ENCODE assay signal across 8 cellular contexts in the genomic region with DNA sequence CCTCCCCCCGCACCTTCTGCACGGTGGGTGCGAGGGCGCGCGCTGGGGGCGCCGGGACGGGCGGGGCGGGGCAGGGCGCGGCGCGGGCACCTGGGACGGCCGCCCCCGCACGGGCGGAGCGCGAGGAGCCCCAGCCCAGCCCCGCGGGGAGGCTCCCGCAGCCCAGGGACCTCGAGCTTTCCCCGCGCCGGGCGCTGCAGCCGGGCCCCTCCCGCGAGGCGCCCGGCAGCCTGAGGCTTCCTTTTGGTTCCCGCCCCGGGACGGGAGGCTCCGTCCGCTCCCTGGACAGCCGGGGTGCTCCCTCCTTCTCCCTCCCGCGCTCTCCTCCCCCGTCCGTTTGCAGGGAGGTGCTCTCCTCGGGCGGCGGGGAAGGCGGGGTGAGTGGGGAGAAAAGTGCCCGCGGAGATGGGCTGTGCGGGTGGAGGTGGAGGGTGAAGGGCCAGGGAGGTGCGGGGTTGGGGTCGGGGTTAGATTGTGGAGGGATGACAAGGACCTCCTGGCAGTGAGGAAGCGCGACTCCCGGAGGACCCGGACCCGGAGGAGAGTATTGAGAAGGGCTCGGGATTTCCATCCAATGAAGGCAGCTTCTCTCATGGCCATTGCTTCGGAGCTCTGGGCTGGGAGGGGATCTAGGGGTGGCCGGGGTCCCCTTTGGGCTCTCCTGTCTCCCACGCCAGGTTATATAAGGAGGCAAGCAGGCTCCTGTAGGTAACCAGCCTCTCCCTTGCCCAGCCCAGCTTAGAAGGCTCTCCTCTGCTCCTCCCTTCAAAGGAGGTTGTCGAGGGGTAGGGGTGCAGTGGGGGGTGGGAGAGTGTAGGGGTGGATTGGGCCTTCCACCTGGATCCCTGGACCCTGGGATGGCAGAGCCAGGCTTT. TPM values are rescaled to one million over a fixed set of nuclear protein-coding genes. Genes with fewer than 3 reads are reported as not detected.
DNase-seq lines count a peak whose midpoint lies in the region; ATAC-seq, FAIRE-seq and TF ChIP-seq lines count a peak whose summit lies in the region.

No MANE protein-coding gene starts in this region.

- H3K4me2 ChIP-seq in HepG2 (ENCODE audit: low read depth, low read length), result peak overlapping the region; percentile 76

- H3K4me1 Mint-ChIP-seq in chondrocyte (ENCODE audit: low read depth), result peaks cover 39% of the 10 kb centered on the region

- FAIRE-seq in HepG2 (lab: Jason Lieb, UNC), result no peak

- H3K36me3 ChIP-seq in ES-I3 (ENCODE audit: insufficient read depth, low read length) (peaks cover 4% of the 10 kb centered on the region), HAP-1 (replicated peaks) (peaks cover 19% of the 10 kb centered on the region), HepG2 (replicated peaks in 1 of 2; ENCODE audit: control insufficient read depth in 1 of 2, insufficient read depth in 2 of 2, low read length in 2 of 2) (peaks cover 0 to 10% of the 10 kb centered on the region in 2 experiments; a peak in 2 of 5 replicates), stomach (peaks cover 3 to 19% (median 10%) of the 10 kb centered on the region in 4 donors)

- TF ChIP-seq POLR2A in HepG2 (IDR thresholded peaks at IDR 0.05; ENCODE audit: insufficient read depth in 1 of 2, low read depth in 2 of 2, low read length in 2 of 2), result no peak
- no peak for TF ChIP-seq POLR2A in stomach (IDR thresholded peaks at IDR 0.05)

- in situ Hi-C loops in HAP-1 (cut with MboI; ENCODE audit: low sequenced_read_pairs), result no loop called here
- in situ Hi-C loops in HepG2 (cut with HindIII; ENCODE audit: extremely low pct_ligation_motif_present, low pct_unique_long_range_greater_than_20kb), result no loop called here

- POLR2A ChIA-PET in RWPE1 (lab: Yijun Ruan, JAX; ENCODE audit: low non-redundant PET), result interaction anchor here (1.0 kb wide), 1 partner anchor 25 kb away, joined by 4 read pairs; no protein-coding TSS in a partner anchor
- POLR2A ChIA-PET in HepG2 (lab: Yijun Ruan, JAX), result interaction anchor here (0.8 to 1.0 kb wide), 4 partner anchors 13 to 107 kb away, joined by 3 to 4 read pairs (median 3); no protein-coding TSS in a partner anchor

- H3K9ac ChIP-seq in ES-I3 (ENCODE audit: low read depth, low read length), result peak overlapping the region; percentile 69
- H3K9ac ChIP-seq in HepG2 (ENCODE audit: insufficient read depth, low read depth, low read length), result peak overlapping the region; percentile 65

- CTCF ChIA-PET in RWPE1 (lab: Yijun Ruan, JAX), result interaction anchor here (1.2 to 1.4 kb wide), 2 partner anchors 60 to 119 kb away, joined by 7 to 10 read pairs; no protein-coding TSS in a partner anchor
- CTCF ChIA-PET in HepG2 (lab: Yijun Ruan, JAX; ENCODE audit: low intra/inter-chr PET ratio, low total read pairs), result interaction anchor here (1.0 kb wide), 1 partner anchor 131 kb away, joined by 3 read pairs; no protein-coding TSS in a partner anchor

- H3K4me1 ChIP-seq in ES-I3 (ENCODE audit: insufficient read depth, low read length), result peaks cover 27% of the 10 kb centered on the region
- peaks cover 24% of the 10 kb centered on the region for H3K4me1 ChIP-seq in HAP-1
- H3K4me1 ChIP-seq in HepG2 (ENCODE audit: insufficient read depth, low read length), result peaks cover 41% of the 10 kb centered on the region
- peaks cover 25 to 60% (median 47%) of the 10 kb centered on the region in 4 donors for H3K4me1 ChIP-seq in stomach

- H2AFZ ChIP-seq in HepG2 (ENCODE audit: low read length), result no peak overlapping the region

- peak overlapping the region; percentile 83 for H3K4me3 Mint-ChIP-seq in chondrocyte (ENCODE audit: unreplicated experiment)

- peak overlapping the region; percentile 74 for H3K27ac ChIP-seq in RWPE1
- H3K27ac ChIP-seq in HepG2 (ENCODE audit: extremely low read length, insufficient read depth, low read length), result no peak overlapping the region
- peak overlapping the region; percentile 75 to 93 (median 84) for H3K27ac ChIP-seq in stomach

- no TSS peak for BruUV-seq in HepG2 (replicated peaks; lab: Mats Ljungman, UMichigan)

- ATAC-seq in HepG2 (no peak), HG03457 (IDR thresholded peaks at IDR 0.05; ENCODE audit: unreplicated experiment) (no peak)

- peaks cover 12% of the 10 kb centered on the region; the same call in 1 of the 2 replicates for H4K20me1 ChIP-seq in HepG2 (ENCODE audit: insufficient read depth, low read length)

- TF ChIP-seq EP300 in HepG2 (IDR thresholded peaks at IDR 0.05; ENCODE audit: low read depth in 2 of 2, low read length in 2 of 2) (no peak), HepG2 (CRISPR knock-in tag; IDR thresholded peaks at IDR 0.05; ENCODE audit: borderline replicate concordance) (no peak), stomach (IDR thresholded peaks at IDR 0.05) (no peak)

- H3K9me3 ChIP-seq in ES-I3 (ENCODE audit: control insufficient read depth, insufficient read depth, low read length), result no peaks in the 10 kb centered on the region
- no peaks in the 10 kb centered on the region; the same call in 1 of the 2 replicates for H3K9me3 ChIP-seq in HAP-1
- H3K9me3 ChIP-seq in HepG2 (ENCODE audit: low read length), result no peaks in the 10 kb centered on the region
- H3K9me3 ChIP-seq in stomach, result no peaks in the 10 kb centered on the region

- peak overlapping the region; percentile 74 for H3K27ac Mint-ChIP-seq in chondrocyte (ENCODE audit: unreplicated experiment)

- WGBS in HepG2 (ENCODE audit: low lambda C conversion rate), result 3% methylated on average over 16 of the region's 64 CpGs
- 1 to 4% (median 2%) methylated on average over 26 to 57 of the region's 64 CpGs for WGBS in stomach, 5 donors

- H3K9me3 Mint-ChIP-seq in chondrocyte (ENCODE audit: low read depth), result peaks cover 3% of the 10 kb centered on the region

- peak in 1 of 2 experiments; percentile 49 for DNase-seq in HAP-1 (ENCODE audit: low spot score in 2 of 2)
- DNase-seq in RWPE1 (ENCODE audit: low spot score), result peak; percentile 57
- no peak for DNase-seq in chondrocyte (ENCODE audit: low spot score)
- DNase-seq in HepG2 (ENCODE audit: low spot score), result no peak
- DNase-seq in stomach, result peak; percentile 51
- DNase-seq in NCI-H1694 (lab: John Stamatoyannopoulos, UW), result no peak

- TF ChIP-seq CTCF in RWPE1 (conservative IDR thresholded peaks at IDR 0.05; ENCODE audit: low read depth) (no peak), chondrocyte (IDR thresholded peaks at IDR 0.05) (no peak), HepG2 (CRISPR knock-in tag; IDR thresholded peaks at IDR 0.05) (no peak), stomach (IDR thresholded peaks at IDR 0.05) (no peak)

- intact Hi-C loops in HepG2 (cut with micrococcal nuclease; ENCODE audit: unreplicated experiment), result loop anchor here (5.0 kb wide), 1 partner anchor 121 kb away; no protein-coding TSS in a partner anchor
- intact Hi-C loops in stomach (cut with DNase I; ENCODE audit: low total_unique reads), result no loop called here

- H3K4me3 ChIP-seq in HAP-1 (peak overlapping the region; percentile 66), HepG2 (replicated peaks in 1 of 3; ENCODE audit: insufficient read depth in 1 of 3, low read depth in 2 of 3, low read length in 3 of 3) (peak overlapping the region; percentile 67 to 78 (median 76)), stomach (peak overlapping the region; percentile 69 to 77 (median 74))

- H3K27me3 Mint-ChIP-seq in chondrocyte (ENCODE audit: low read depth), result no peaks in the 10 kb centered on the region

- H3K27me3 ChIP-seq in HAP-1 (ENCODE audit: low read depth) (no peaks in the 10 kb centered on the region), HepG2 (ENCODE audit: control insufficient read depth in 1 of 2, insufficient read depth in 2 of 2, low read length in 2 of 2) (peaks cover 0 to 5% of the 10 kb centered on the region in 2 experiments; a peak in 2 of 5 replicates), stomach (no peaks in the 10 kb centered on the region)

- peaks cover 4% of the 10 kb centered on the region for H3K79me2 ChIP-seq in HepG2 (ENCODE audit: insufficient read depth, low read length)

- peaks cover 11% of the 10 kb centered on the region for H3K36me3 Mint-ChIP-seq in chondrocyte (ENCODE audit: low read depth)

- no peak for TF ChIP-seq RAD21 in HepG2 (CRISPR knock-in tag; IDR thresholded peaks at IDR 0.05)

TF ChIP-seq in HepG2, 621 proteins besides CTCF, POLR2A, EP300 and RAD21 (continues in another document):
- TF ChIP-seq CCDC6 (CRISPR knock-in tag; IDR thresholded peaks at IDR 0.05) (0 out of 2 replicates have a peak, but pooled peaks have one; percentile 5), HNRNPK (IDR thresholded peaks at IDR 0.05; ENCODE audit: low read depth, low read length, poor library complexity, severe bottlenecking) (peak; percentile 42), ZNF263 (CRISPR knock-in tag; IDR thresholded peaks at IDR 0.05) (peak; percentile 92), MED13 (CRISPR knock-in tag; IDR thresholded peaks at IDR 0.05) (no peak), ZNF841 (CRISPR knock-in tag; IDR thresholded peaks at IDR 0.05; ENCODE audit: borderline replicate concordance) (no peak)

RNA-seq across cellular contexts. Expression of a gene that starts 0.6 kb away (rescaled TPM):
- total RNA-seq in chondrocyte (25.9 to 78.0 TPM (median 72.2 TPM) in 3 replicates), HepG2 (2016; rRNA removed; fragmentation: Illumina TruSeq; extraction: Trizol) (7.7 and 8.9 TPM in 2 replicates), stomach (100 to 1,000 TPM in 1 of 5 donors, 10 to 100 TPM in 4; 10.3 to 145 (median 21.6) TPM)
- total RNA-seq in HepG2 (2016; cell fraction: cytosol; rRNA removed; fragmentation: Illumina TruSeq; extraction: Trizol; ENCODE audit: low read depth), result 10.3 and 11.0 TPM in 2 replicates
- total RNA-seq in HepG2 (2016; cell fraction: insoluble cytoplasmic fraction; rRNA removed; fragmentation: Illumina TruSeq; extraction: Trizol), result 6.0 and 9.8 TPM in 2 replicates
- 19.5 and 19.7 TPM in 2 replicates for total RNA-seq in HepG2 (2016; cell fraction: membrane; rRNA removed; fragmentation: Illumina TruSeq; extraction: Trizol)
- total RNA-seq in HepG2 (2016; cell fraction: nucleus; rRNA removed; fragmentation: Illumina TruSeq; extraction: Trizol), result 3.2 and 3.9 TPM in 2 replicates
- polyA plus RNA-seq in HepG2 (2011; rRNA removed) (8.0 and 9.0 TPM in 2 replicates), stomach (10 to 100 TPM; 18.5 to 82.5 (median 41.5) TPM)
- polyA plus RNA-seq in HepG2 (2011; cell fraction: cytosol; rRNA removed), result 8.4 and 10.0 TPM in 2 replicates
- polyA plus RNA-seq in HepG2 (2011; cell fraction: nucleus; rRNA removed), result 10.7 and 11.2 TPM in 2 replicates
- polyA plus RNA-seq in HepG2 (2012), result 6.3 and 12.0 TPM in 2 replicates
- polyA plus RNA-seq in HepG2 (2016; cell fraction: cytosol; fragmentation: Illumina TruSeq; extraction: Trizol; ENCODE audit: low read depth), result 11.6 and 14.1 TPM in 2 replicates
- polyA plus RNA-seq in HepG2 (2016; cell fraction: insoluble cytoplasmic fraction; fragmentation: Illumina TruSeq; extraction: Trizol; ENCODE audit: low read depth), result 8.9 and 10.0 TPM in 2 replicates
- 19.2 and 20.7 TPM in 2 replicates for polyA plus RNA-seq in HepG2 (2016; cell fraction: membrane; fragmentation: Illumina TruSeq; extraction: Trizol; ENCODE audit: low read depth)
- polyA plus RNA-seq in HepG2 (2016; cell fraction: nucleus; fragmentation: Illumina TruSeq; extraction: Trizol; ENCODE audit: insufficient read depth, low read depth), result 8.8 and 10.0 TPM in 2 replicates
- polyA minus RNA-seq in HepG2 (2011; rRNA and poly(A)+ RNA removed; ENCODE audit: low replicate concordance), result 4.9 and 11.8 TPM in 2 replicates
- polyA minus RNA-seq in HepG2 (2011; cell fraction: cytosol; rRNA and poly(A)+ RNA removed), result 5.5 and 5.9 TPM in 2 replicates
- 10.7 and 11.3 TPM in 2 replicates for polyA minus RNA-seq in HepG2 (2011; cell fraction: nucleus; rRNA and poly(A)+ RNA removed)

Comparison
In these comparisons a context has a peak if more than half of its experiments do, and no peak if none do; other contexts are left out.
1. DNase-seq: peak in RWPE1 (single experiment) and stomach (single experiment); none in chondrocyte (single experiment), HepG2 (single experiment) and NCI-H1694 (single experiment).
2. Peak in every context shown above with its lines, with median percentiles within 50 percentile points of each other: H3K4me3 ChIP-seq.